In the genomic region with DNA sequence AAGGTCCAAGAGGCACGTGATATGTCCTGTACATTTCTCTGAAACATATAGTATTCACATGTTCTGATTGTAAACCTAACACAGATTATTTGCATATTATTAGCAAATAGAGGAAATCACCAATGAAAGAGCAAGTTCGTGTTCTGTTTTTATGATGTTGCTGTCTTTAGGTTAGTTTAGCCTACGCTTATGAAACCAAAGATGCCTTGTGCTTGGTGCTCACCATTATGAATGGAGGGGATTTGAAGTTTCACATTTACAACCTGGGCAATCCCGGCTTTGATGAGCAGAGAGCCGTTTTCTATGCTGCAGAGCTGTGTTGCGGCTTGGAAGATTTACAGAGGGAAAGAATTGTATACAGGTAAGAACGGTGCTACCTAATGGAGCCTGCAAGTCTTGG, we compare ENCODE assay signal across 33 cellular contexts. TPM values are rescaled to one million over a fixed set of nuclear protein-coding genes. Genes with fewer than 3 reads are reported as not detected.
"Had no signal": no experiment of that assay in that cellular context is flagged by ENCODE, and none has a peak within 500 bp of the region (broad histone marks: within the 10 kb centered on the region; RNA-seq: fewer than 3 reads in every experiment).

No MANE protein-coding gene starts in this region.

- H3K27me3 ChIP-seq: Peyer's patch, SJSA1 had no signal

- DNase-seq: activated CD4-positive, alpha-beta memory T cell treated with anti-CD3 and anti-CD28 coated beads for 36 hours; activated CD4-positive, alpha-beta T cell treated with anti-CD3 and anti-CD28 coated beads for 36 hours; activated CD4-positive, alpha-beta T cell treated with anti-CD3 and anti-CD28 coated beads, Interleukin-2, amount 10 ng/mL, durations not matched to agents 7 days and 5 days; activated CD8-positive, alpha-beta memory T cell treated with anti-CD3 and anti-CD28 coated beads, Interleukin-2, amount 50 U/mL, for 4 hours; activated effector memory CD4-positive, alpha-beta T cell treated with Interleukin-2 at 50 U/mL for 16 hours; activated naive CD4-positive, alpha-beta T cell treated with anti-CD3 and anti-CD28 coated beads, Interleukin-2, amount 10 ng/mL, durations not matched to agents 7 days and 5 days; activated naive CD8-positive, alpha-beta T cell treated with anti-CD3 and anti-CD28 coated beads, Interleukin-2, amount 50 U/mL, for 24 hours; activated T-cell treated with anti-CD3 and anti-CD28 coated beads for 4 hours; activated T-cell treated with anti-CD3 and anti-CD28 coated beads, Interleukin-2, amount 50 U/mL, for 4 hours; anterior cingulate cortex; caudate nucleus; cerebellar nuclear complex; NCI-H1048; NCI-H1105 treated with DMSO at 0.1 percent for 48 hours; NCI-H1436 treated with DMSO at 0.1 percent for 48 hours; NCI-H1694 treated with DMSO at 0.1 percent for 48 hours; NCI-H2029; NCI-H345; NCI-H524 treated with DMSO at 0.1 percent for 48 hours; PC-3; Peyer's patch; RPMI8226; SHP77 treated with DMSO at 0.1 percent for 48 hours; SK-N-SH had no signal

- H3K27me3 Mint-ChIP-seq: activated naive CD8-positive, alpha-beta T cell; activated naive CD8-positive, alpha-beta T cell treated with anti-CD3 and anti-CD28 coated beads, Interleukin-2, amount 50 U/mL, for 24 hours; brain had no signal

- H3K36me3 Mint-ChIP-seq: activated CD4-positive, alpha-beta memory T cell treated with anti-CD3 and anti-CD28 coated beads for 36 hours; activated naive CD4-positive, alpha-beta T cell treated with anti-CD3 and anti-CD28 coated beads, Interleukin-2, amount 10 ng/mL, durations not matched to agents 7 days and 5 days had no signal

- H3K4me3 ChIP-seq: Peyer's patch, SJSA1 had no signal

- ATAC-seq: activated CD4-positive, alpha-beta T cell treated with anti-CD3 and anti-CD28 coated beads for 36 hours; activated naive CD8-positive, alpha-beta T cell treated with anti-CD3 and anti-CD28 coated beads, Interleukin-2, amount 50 U/mL, for 24 hours; activated T-cell treated with anti-CD3 and anti-CD28 coated beads, Interleukin-2, amount 50 U/mL, for 4 hours; PC-3 had no signal

- H3K36me3 ChIP-seq: Peyer's patch, SJSA1 had no signal

- H3K9me3 Mint-ChIP-seq: activated CD4-positive, alpha-beta T cell treated with anti-CD3 and anti-CD28 coated beads, Interleukin-2, amount 10 ng/mL, durations not matched to agents 7 days and 5 days; T-helper 2 cell treated with Interferon-gamma antibody and Interleukin-4, amounts not matched to agents 5 μg/mL and 100 μg/mL, for 36 hours had no signal

- H3K27ac Mint-ChIP-seq: activated CD4-positive, alpha-beta memory T cell treated with anti-CD3 and anti-CD28 coated beads for 36 hours; activated CD4-positive, alpha-beta T cell treated with anti-CD3 and anti-CD28 coated beads for 36 hours; activated CD4-positive, alpha-beta T cell treated with anti-CD3 and anti-CD28 coated beads, Interleukin-2, amount 10 ng/mL, durations not matched to agents 7 days and 5 days; activated naive CD4-positive, alpha-beta T cell treated with anti-CD3 and anti-CD28 coated beads, Interleukin-2, amount 10 ng/mL, durations not matched to agents 7 days and 5 days; activated naive CD8-positive, alpha-beta T cell; activated naive CD8-positive, alpha-beta T cell treated with anti-CD3 and anti-CD28 coated beads, Interleukin-2, amount 50 U/mL, for 24 hours; activated T-helper 1 cell treated with anti-CD3 and anti-CD28 coated beads, Interleukin-12 subunit alpha, Interleukin-12 subunit beta, Interleukin-2, Interleukin-4 antibody, amounts not matched to agents 30 ng/mL and 10 ng/mL and 1 ng/mL, durations not matched to agents 14 hours and 24 hours and 36 hours; T-helper 1 cell treated with Interleukin-12 subunit alpha and Interleukin-12 subunit beta and Interleukin-4 antibody, amounts not matched to agents 30 μg/mL and 1 μg/mL, for 36 hours; T-helper 2 cell treated with Interferon-gamma antibody and Interleukin-4, amounts not matched to agents 5 μg/mL and 100 μg/mL, for 36 hours had no signal

- H3K4me1 Mint-ChIP-seq: activated naive CD8-positive, alpha-beta T cell treated with anti-CD3 and anti-CD28 coated beads, Interleukin-2, amount 50 U/mL, for 24 hours had no signal

- H3K4me3 Mint-ChIP-seq: activated CD4-positive, alpha-beta memory T cell treated with anti-CD3 and anti-CD28 coated beads for 36 hours; activated CD4-positive, alpha-beta T cell treated with anti-CD3 and anti-CD28 coated beads for 36 hours; activated CD4-positive, alpha-beta T cell treated with anti-CD3 and anti-CD28 coated beads, Interleukin-2, amount 10 ng/mL, durations not matched to agents 7 days and 5 days; activated naive CD4-positive, alpha-beta T cell treated with anti-CD3 and anti-CD28 coated beads, Interleukin-2, amount 10 ng/mL, durations not matched to agents 7 days and 5 days; activated naive CD8-positive, alpha-beta T cell; activated naive CD8-positive, alpha-beta T cell treated with anti-CD3 and anti-CD28 coated beads, Interleukin-2, amount 50 U/mL, for 24 hours; activated T-cell treated with anti-CD3 and anti-CD28 coated beads, Interleukin-2, amount 50 U/mL, for 4 hours; activated T-helper 1 cell treated with anti-CD3 and anti-CD28 coated beads, Interleukin-12 subunit alpha, Interleukin-12 subunit beta, Interleukin-2, Interleukin-4 antibody, amounts not matched to agents 30 ng/mL and 10 ng/mL and 1 ng/mL, durations not matched to agents 14 hours and 24 hours and 36 hours; brain; T-helper 1 cell treated with Interleukin-12 subunit alpha and Interleukin-12 subunit beta and Interleukin-4 antibody, amounts not matched to agents 30 μg/mL and 1 μg/mL, for 36 hours; T-helper 2 cell treated with Interferon-gamma antibody and Interleukin-4, amounts not matched to agents 5 μg/mL and 100 μg/mL, for 36 hours had no signal

- H3K9me3 ChIP-seq: Peyer's patch, SJSA1, SK-N-SH had no signal

RNA-seq across cellular contexts. Expression of a gene that starts 54.9 kb away (rescaled TPM):
- total RNA-seq: activated CD4-positive, alpha-beta memory T cell treated with anti-CD3 and anti-CD28 coated beads for 36 hours; activated CD4-positive, alpha-beta T cell treated with anti-CD3 and anti-CD28 coated beads for 36 hours; activated CD4-positive, alpha-beta T cell treated with anti-CD3 and anti-CD28 coated beads, Interleukin-2, amount 10 ng/mL, durations not matched to agents 7 days and 5 days; activated T-cell treated with anti-CD3 and anti-CD28 coated beads, Interleukin-2, amount 50 U/mL, for 4 hours; activated T-helper 1 cell treated with anti-CD3 and anti-CD28 coated beads, Interleukin-12 subunit alpha, Interleukin-12 subunit beta, Interleukin-2, Interleukin-4 antibody, amounts not matched to agents 30 ng/mL and 10 ng/mL and 1 ng/mL, durations not matched to agents 14 hours and 24 hours and 36 hours; bronchial epithelial cell; MCF 10A; NCI-H460; PC-3; Peyer's patch; SJSA1 had no signal
